Comparison of ENCODE assay signal across 11 cellular contexts in genomic region chrX:19178402-19178801, GRCh38. TPM values are rescaled to one million over a fixed set of nuclear protein-coding genes. Genes with fewer than 3 reads are reported as not detected.
"Had no signal": no experiment of that assay in that cellular context is flagged by ENCODE, and none has a peak within 500 bp of the region (broad histone marks: within the 10 kb centered on the region; RNA-seq: fewer than 3 reads in every experiment).

No MANE protein-coding gene starts in this region.

- H3K4me3 ChIP-seq: GM23248, HAP-1 had no signal

- H3K27ac ChIP-seq: GM23248, KMS-11 had no signal

- H3K9ac ChIP-seq: GM23248, KMS-11 had no signal

- H2AFZ ChIP-seq: GM23248 had no signal

- H3K36me3 ChIP-seq: HAP-1 had no signal

- H3K9me3 ChIP-seq: HAP-1 had no signal

- H3K4me1 ChIP-seq: HAP-1 had no signal

- ATAC-seq: HCT116 had no signal

- FAIRE-seq: HTR-8/SVneo had no signal

- H3K4me2 ChIP-seq: KMS-11 had no signal

- DNase-seq: GM23248, GOT3, H7, HFFc6, Karpas-422, KBM-7 had no signal

RNA-seq across cellular contexts. Expression of gene ADGRG2, which starts 56.1 kb away (rescaled TPM):
- total RNA-seq: GM23248, HFFc6, HT-29 had no signal
